Comparison of ENCODE assay signal across 9 cellular contexts in the genomic region with DNA sequence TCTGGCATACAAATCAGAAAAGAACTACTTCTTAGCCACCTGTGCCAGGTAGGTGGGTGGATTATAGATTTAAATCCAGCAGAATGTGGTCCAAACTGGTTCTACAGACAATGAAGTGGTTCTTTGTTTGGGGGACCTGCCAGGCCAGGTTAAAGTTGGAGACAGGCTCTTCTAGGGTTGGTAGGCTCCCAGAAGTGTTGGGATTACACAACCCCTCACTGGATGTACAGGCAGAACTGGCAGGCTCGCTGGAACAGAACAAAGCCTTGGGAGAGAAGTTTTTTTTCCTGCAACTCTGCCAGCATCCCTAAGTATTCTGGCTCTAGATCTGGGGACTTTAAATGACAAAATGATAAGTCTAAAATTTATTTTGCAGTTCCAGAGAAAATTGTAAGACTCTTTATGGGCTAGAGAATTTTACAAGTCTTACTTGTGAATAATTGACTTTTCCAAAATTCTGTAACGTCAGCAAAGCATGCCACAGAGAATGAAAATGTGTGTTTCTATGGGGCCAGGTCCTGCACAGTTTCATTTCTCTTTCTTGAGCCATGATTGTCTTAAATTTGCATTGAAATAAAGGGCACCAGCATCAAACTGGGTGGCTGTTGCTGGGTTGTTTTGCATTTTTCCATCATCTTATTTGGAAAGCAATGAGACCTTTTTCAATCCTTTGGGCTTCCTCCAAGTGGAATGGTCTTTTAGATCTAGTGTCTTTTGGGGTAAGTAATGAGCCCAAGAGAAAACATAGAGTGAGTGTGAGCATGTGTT. TPM values are rescaled to one million over a fixed set of nuclear protein-coding genes. Genes with fewer than 3 reads are reported as not detected.
DNase-seq lines count a peak whose midpoint lies in the region; ATAC-seq and TF ChIP-seq lines count a peak whose summit lies in the region.
"Had no signal": no experiment of that assay in that cellular context is flagged by ENCODE, and none has a peak within 500 bp of the region (broad histone marks: within the 10 kb centered on the region; RNA-seq: fewer than 3 reads in every experiment).

No MANE protein-coding gene starts in this region.

- intact Hi-C loops in body of pancreas (cut with DNase I) (no loop called here), posterior cingulate gyrus (cut with DNase I) (no loop called here)

- H3K4me1 ChIP-seq in body of pancreas, result peaks cover 13% of the 10 kb centered on the region

- H3K9me3 ChIP-seq in body of pancreas, result peaks cover 0 to 12% (median 0%) of the 10 kb centered on the region in 3 donors

- no peak overlapping the region for H3K4me3 ChIP-seq in body of pancreas

- no peak for TF ChIP-seq POLR2A in body of pancreas (IDR thresholded peaks at IDR 0.05)

- peak; percentile 21 to 64 (median 58) for DNase-seq in body of pancreas
- peak in 6 of 10 donors; percentile 19 to 84 (median 24) for DNase-seq in posterior cingulate gyrus
- no peak for DNase-seq in DMS153 treated with DMSO at 0.1 percent for 48 hours (lab: John Stamatoyannopoulos, UW; ENCODE audit: unreplicated experiment)
- DNase-seq in NK-92 treated with Interleukin-12 subunit alpha and Interleukin-12 subunit beta, amount 100 ng/mL, for 24 hours (lab: John Stamatoyannopoulos, UW), result no peak
- no peak for DNase-seq in NCI-H82 treated with DMSO at 0.1 percent for 48 hours (lab: John Stamatoyannopoulos, UW; ENCODE audit: unreplicated experiment)
- DNase-seq in activated naive CD4-positive, alpha-beta T cell (lab: John Stamatoyannopoulos, UW), result no peak

- H3K27me3 ChIP-seq in body of pancreas, result no peaks in the 10 kb centered on the region

- no peak for TF ChIP-seq CTCF in body of pancreas (IDR thresholded peaks at IDR 0.05)

- ATAC-seq in GM18867 (IDR thresholded peaks at IDR 0.05; ENCODE audit: unreplicated experiment) (peak; percentile 85), HG02870 (IDR thresholded peaks at IDR 0.05; ENCODE audit: unreplicated experiment) (peak; percentile 60), body of pancreas (peak; percentile 84)
- ATAC-seq: Panc1 had no signal

- H3K27ac ChIP-seq in body of pancreas, result peak overlapping the region in 3 of 4 donors; percentile 46 to 67 (median 58)

- 20 to 34% methylated on average over 2 of the region's 2 CpGs for WGBS in body of pancreas, 2 donors

- no peaks in the 10 kb centered on the region for H3K36me3 ChIP-seq in body of pancreas (replicated peaks in 1 of 2; ENCODE audit: insufficient read depth in 1 of 2, low read depth in 2 of 2)

RNA-seq across cellular contexts. Expression of gene ATL2, which starts 32.2 kb away (rescaled TPM):
- 10 to 100 TPM; 43.6 to 62.6 TPM for total RNA-seq in body of pancreas

Comparison
In these comparisons a context has a peak if more than half of its experiments do, and no peak if none do; other contexts are left out.
1. DNase-seq: peak in body of pancreas (4 of 4) and posterior cingulate gyrus (6 of 10); none in DMS153 treated with DMSO at 0.1 percent for 48 hours (single experiment), NK-92 treated with Interleukin-12 subunit alpha and Interleukin-12 subunit beta, amount 100 ng/mL, for 24 hours (single experiment), NCI-H82 treated with DMSO at 0.1 percent for 48 hours (single experiment) and activated naive CD4-positive, alpha-beta T cell (0 of 4).
2. Peak in every context shown above with its lines, with median percentiles within 50 percentile points of each other: ATAC-seq.